In genomic region chr9:126893079-126893478, GRCh38 we compare ENCODE assay signal across 1 cellular context.
TF ChIP-seq lines count a peak whose summit lies in the region.

No MANE protein-coding gene starts in this region.

TF ChIP-seq in A549, 52 proteins besides CTCF, POLR2A, EP300 and RAD21 (continued from another document):
- TF ChIP-seq BCL3 (IDR thresholded peaks at IDR 0.05) = no peak
- TF ChIP-seq JUNB (IDR thresholded peaks at IDR 0.05) = no peak
- TF ChIP-seq KDM5A (IDR thresholded peaks at IDR 0.05) = no peak
